ENCODE assay signal across 12 cellular contexts in the genomic region with DNA sequence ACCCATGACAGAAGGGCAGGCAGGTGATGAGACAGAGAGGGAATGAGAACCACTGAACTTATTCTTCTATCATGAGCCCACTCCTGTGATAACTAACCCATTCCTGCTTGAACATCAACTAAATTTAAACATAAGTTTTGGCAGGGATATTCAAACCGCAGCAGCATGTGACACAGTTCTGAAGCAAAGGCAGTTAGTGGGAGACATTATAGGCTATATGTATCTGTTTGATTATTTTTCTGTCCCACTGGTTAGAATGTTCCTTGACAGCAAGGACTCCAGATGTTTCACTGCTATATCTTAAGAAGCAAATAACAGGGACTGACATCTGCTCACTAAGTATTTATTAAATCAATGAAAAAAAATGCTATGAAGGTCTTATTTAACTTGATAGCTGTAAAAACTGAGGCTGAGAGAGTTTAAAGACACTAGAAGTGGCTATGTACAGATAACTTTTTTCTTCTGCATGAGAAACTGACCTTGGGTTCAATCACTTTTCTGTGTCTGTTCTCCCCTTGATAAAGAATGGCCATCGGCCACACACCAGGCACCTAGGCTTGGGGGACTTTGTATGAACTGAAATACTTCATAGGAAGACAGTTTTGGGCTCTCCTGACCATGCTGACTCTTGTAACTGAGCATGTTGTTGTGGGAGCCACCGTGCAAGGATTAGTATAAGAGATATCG.
A peak's percentile ranks its signal among the peaks of the same experiment; 100 is the strongest.
DNase-seq lines count a peak whose midpoint lies in the region; ATAC-seq and TF ChIP-seq lines count a peak whose summit lies in the region.
"Had no signal": no experiment of that assay in that cellular context is flagged by ENCODE, and none has a peak within 500 bp of the region (broad histone marks: within the 10 kb centered on the region; RNA-seq: fewer than 3 reads in every experiment).

No MANE protein-coding gene starts in this region.

- H3K27me3 ChIP-seq in upper lobe of right lung (no peaks in the 10 kb centered on the region), osteoblast (ENCODE audit: insufficient read depth, low read length) (no peaks in the 10 kb centered on the region)

- H3K36me3 Mint-ChIP-seq in brain = peaks cover 60% of the 10 kb centered on the region
- H3K36me3 Mint-ChIP-seq in neural crest cell (ENCODE audit: low read depth) = peaks cover 28% of the 10 kb centered on the region

- H3K4me3 ChIP-seq in upper lobe of right lung (no peak overlapping the region), osteoblast (ENCODE audit: insufficient read depth, low read length) (no peak overlapping the region)

- H3K79me2 ChIP-seq in osteoblast (ENCODE audit: insufficient read depth, low read length) = no peaks in the 10 kb centered on the region

- H3K9me3 ChIP-seq in upper lobe of right lung (no peaks in the 10 kb centered on the region), osteoblast (ENCODE audit: low read depth, low read length) (no peaks in the 10 kb centered on the region)

- no peak overlapping the region for H2AFZ ChIP-seq in osteoblast (ENCODE audit: low read length)

- DNase-seq in NCI-H2171 treated with DMSO at 0.1 percent for 48 hours (lab: John Stamatoyannopoulos, UW) = peak; percentile 49
- no peak for DNase-seq in NCI-H2171 (lab: John Stamatoyannopoulos, UW)
- peak; percentile 34 for DNase-seq in NCI-H69 (lab: John Stamatoyannopoulos, UW)
- DNase-seq in neural crest cell (ENCODE audit: low read depth, low spot score) = no peak
- no peak for DNase-seq in upper lobe of right lung
- no peak for DNase-seq in AG08396 (ENCODE audit: low spot score)
- DNase-seq in osteoblast (ENCODE audit: insufficient read length, low spot score, missing footprints) = no peak
- DNase-seq: CD8-positive, alpha-beta T cell; HCEC 1CT had no signal

- no peaks in the 10 kb centered on the region for H3K27me3 Mint-ChIP-seq in brain
- H3K27me3 Mint-ChIP-seq in neural crest cell (ENCODE audit: low read depth) = no peaks in the 10 kb centered on the region
- H3K27me3 Mint-ChIP-seq: IgD-negative memory B cell had no signal

- peak overlapping the region in 4 of 5 experiments; percentile 42 to 58 (median 57) for H3K27ac Mint-ChIP-seq in brain
- H3K27ac Mint-ChIP-seq in neural crest cell (ENCODE audit: unreplicated experiment) = peak overlapping the region; percentile 43
- H3K27ac Mint-ChIP-seq: CD8-positive, alpha-beta T cell; IgD-negative memory B cell had no signal

- no peak overlapping the region for H3K4me2 ChIP-seq in osteoblast (ENCODE audit: insufficient read depth, low read length)

- no peaks in the 10 kb centered on the region for H3K4me1 ChIP-seq in upper lobe of right lung
- H3K4me1 ChIP-seq in osteoblast (ENCODE audit: insufficient read depth, low read length) = no peaks in the 10 kb centered on the region

- H3K36me3 ChIP-seq in upper lobe of right lung (no peaks in the 10 kb centered on the region), osteoblast (ENCODE audit: insufficient read depth, low read length) (no peaks in the 10 kb centered on the region)

- H3K4me3 Mint-ChIP-seq in brain (no peak overlapping the region), neural crest cell (no peak overlapping the region)
- H3K4me3 Mint-ChIP-seq: CD14-positive monocyte; CD8-positive, alpha-beta T cell; IgD-negative memory B cell had no signal

- intact Hi-C loops in upper lobe of right lung (cut with DNase I) = no loop called here

- no peaks in the 10 kb centered on the region for H4K20me1 ChIP-seq in osteoblast (ENCODE audit: insufficient read depth, low read length)

- H3K27ac ChIP-seq in upper lobe of right lung = no peak overlapping the region
- no peak overlapping the region for H3K27ac ChIP-seq in osteoblast (ENCODE audit: low read depth, low read length)

- no peak for TF ChIP-seq CTCF in brain (conservative IDR thresholded peaks at IDR 0.05)
- no peak for TF ChIP-seq CTCF in neural crest cell (conservative IDR thresholded peaks at IDR 0.05)
- no peak for TF ChIP-seq CTCF in upper lobe of right lung (IDR thresholded peaks at IDR 0.05)
- TF ChIP-seq CTCF in osteoblast (IDR thresholded peaks at IDR 0.05; ENCODE audit: extremely low read depth, low read depth, low read length) = no peak

- H3K4me1 Mint-ChIP-seq in brain (peaks cover 8% of the 10 kb centered on the region), neural crest cell (no peaks in the 10 kb centered on the region)
- H3K4me1 Mint-ChIP-seq: CD14-positive monocyte, IgD-negative memory B cell had no signal

- no peak for ATAC-seq in upper lobe of right lung
- ATAC-seq: CD8-positive, alpha-beta T cell had no signal

- peaks cover 0 to 28% (median 17%) of the 10 kb centered on the region in 5 experiments for H3K9me3 Mint-ChIP-seq in brain
- peaks cover 6% of the 10 kb centered on the region for H3K9me3 Mint-ChIP-seq in neural crest cell
- H3K9me3 Mint-ChIP-seq: CD8-positive, alpha-beta T cell had no signal

Comparison
In these comparisons a context has a peak if more than half of its experiments do, and no peak if none do; other contexts are left out.
1. DNase-seq: peak in NCI-H2171 treated with DMSO at 0.1 percent for 48 hours (single experiment) and NCI-H69 (single experiment); none in NCI-H2171 (single experiment), neural crest cell (single experiment), upper lobe of right lung (single experiment), AG08396 (single experiment) and osteoblast (single experiment).